In genomic region chr1:38334930-38335592, GRCh38 we compare ENCODE assay signal across 19 cellular contexts.
A peak's percentile ranks its signal among the peaks of the same experiment; 100 is the strongest.
DNase-seq lines count a peak whose midpoint lies in the region; ATAC-seq, FAIRE-seq and TF ChIP-seq lines count a peak whose summit lies in the region.
"Had no signal": no experiment of that assay in that cellular context is flagged by ENCODE, and none has a peak within 500 bp of the region (broad histone marks: within the 10 kb centered on the region; RNA-seq: fewer than 3 reads in every experiment).

No MANE protein-coding gene starts in this region.

- POLR2A ChIA-PET in H1 (lab: Charles Lee; ENCODE audit: partially characterized antibody) = no interaction called here

- no peak for TF ChIP-seq RAD21 in H1 (IDR thresholded peaks at IDR 0.05 in 1 of 2, conservative IDR thresholded peaks at IDR 0.05 in 1 of 2; ENCODE audit: low read depth in 2 of 2, low read length in 2 of 2)

- H2BK15ac ChIP-seq in H1 (ENCODE audit: low read length) = no peak overlapping the region

- H2AFZ ChIP-seq in H1 (ENCODE audit: low read length) = no peak overlapping the region

- no peak overlapping the region for H2BK120ac ChIP-seq in H1 (replicated peaks; ENCODE audit: low read depth, low read length)

- no peak overlapping the region for H3K27ac ChIP-seq in H1 (ENCODE audit: low read depth, low read length)

- H3K14ac ChIP-seq in H1 (ENCODE audit: insufficient read length) = no peak overlapping the region

- no peak for TF ChIP-seq EP300 in H1 (IDR thresholded peaks at IDR 0.05; ENCODE audit: borderline replicate concordance in 1 of 2, low read depth in 2 of 2, low read length in 2 of 2)

- no peak overlapping the region for H3K9ac ChIP-seq in H1 (replicated peaks in 1 of 4; ENCODE audit: extremely low read depth in 1 of 4, low read depth in 3 of 4, low read length in 3 of 4)

- H3K27me3 ChIP-seq in H1 (replicated peaks in 1 of 4; ENCODE audit: control insufficient read depth in 3 of 4, extremely low read depth in 1 of 4, insufficient read depth in 3 of 4, low read length in 3 of 4) = no peaks in the 10 kb centered on the region; a peak in 1 of 7 replicates

- no peaks in the 10 kb centered on the region for H3K79me2 ChIP-seq in H1 (ENCODE audit: control insufficient read depth in 1 of 2, insufficient read depth in 2 of 2, low read length in 2 of 2)

- no peaks in the 10 kb centered on the region for H3K79me1 ChIP-seq in H1 (ENCODE audit: low read depth, low read length)

- H3K4me2 ChIP-seq in H1 (ENCODE audit: insufficient read depth in 1 of 2, low read depth in 2 of 2, low read length in 2 of 2) = no peak overlapping the region

- no peaks in the 10 kb centered on the region for H3K36me3 ChIP-seq in H1 (ENCODE audit: control insufficient read depth in 2 of 4, insufficient read depth in 4 of 4, low read length in 3 of 4)

- no peaks in the 10 kb centered on the region for H4K20me1 ChIP-seq in H1 (replicated peaks in 1 of 2; ENCODE audit: control insufficient read depth in 1 of 2, insufficient read depth in 2 of 2, low read length in 2 of 2)

- 69% methylated on average over 5 of the region's 5 CpGs; no CpG with 5 or more reads in 1 of the 2 experiments for WGBS in H1 (ENCODE audit: extremely low coverage in 1 of 2, insufficient coverage in 1 of 2, insufficient read length in 1 of 2, insufficient replicate concordance in 2 of 2, low coverage in 1 of 2, low lambda C conversion rate in 2 of 2, missing lambda C conversion rate in 1 of 2), 2 experiments

- no peak for FAIRE-seq in H1 (lab: Jason Lieb, UNC)

- no peak for ATAC-seq in GM18517 (IDR thresholded peaks at IDR 0.05; ENCODE audit: unreplicated experiment)
- no peak for ATAC-seq in left colon
- ATAC-seq: esophagus mucosa, left ventricle myocardium superior, sciatic nerve had no signal

- no peak overlapping the region for H3K18ac ChIP-seq in H1 (ENCODE audit: extremely low read depth, low read length)

- H4K8ac ChIP-seq in H1 (ENCODE audit: extremely low read depth, insufficient read depth, low read length) = no peak overlapping the region

- no peak overlapping the region for H4K91ac ChIP-seq in H1 (replicated peaks; ENCODE audit: insufficient read length, low read length)

- no peaks in the 10 kb centered on the region; the same call in 1 of the 2 replicates for H3K23me2 ChIP-seq in H1 (ENCODE audit: low read depth, low read length)

- H4K5ac ChIP-seq in H1 (ENCODE audit: insufficient read length, low read depth, low read length) = no peak overlapping the region

- no peak overlapping the region for H3K23ac ChIP-seq in H1 (ENCODE audit: insufficient read length)

- no peak overlapping the region for H3K4ac ChIP-seq in H1 (replicated peaks; ENCODE audit: insufficient read length, low read depth, low read length)

- H3K9me3 ChIP-seq in H1 (ENCODE audit: insufficient read depth in 2 of 2, low read depth in 1 of 2, low read length in 1 of 2) = no peaks in the 10 kb centered on the region

- no peak overlapping the region for H3K56ac ChIP-seq in H1 (replicated peaks; ENCODE audit: insufficient read length, low read depth, low read length)

- peaks cover 2 to 11% (median 5%) of the 10 kb centered on the region in 4 experiments; a peak in 5 of 7 replicates for H3K4me1 ChIP-seq in H1 (replicated peaks in 1 of 4; ENCODE audit: control insufficient read depth in 3 of 4, insufficient read depth in 4 of 4, low read length in 3 of 4)

- CTCF ChIA-PET in H1 (lab: Charles Lee; ENCODE audit: partially characterized antibody) = no interaction called here

- H2AK5ac ChIP-seq in H1 (ENCODE audit: low read depth, low read length) = no peak overlapping the region

- no peak overlapping the region for H2BK5ac ChIP-seq in H1 (ENCODE audit: low read depth, low read length)

- no peak for TF ChIP-seq POLR2A in H1 (IDR thresholded peaks at IDR 0.05; ENCODE audit: control extremely low read depth in 1 of 2, low read depth in 2 of 2, low read length in 2 of 2)

- TF ChIP-seq CTCF in H1 (IDR thresholded peaks at IDR 0.05; ENCODE audit: control extremely low read depth in 1 of 3, insufficient read depth in 1 of 3, low read depth in 1 of 3, low read length in 3 of 3) = no peak

- H2BK20ac ChIP-seq in H1 (ENCODE audit: low read length) = peak overlapping the region; percentile 23; the same call in 1 of the 2 replicates

- intact Hi-C loops in left colon (cut with DNase I, micrococcal nuclease) = no loop called here

- no peak overlapping the region for H2BK12ac ChIP-seq in H1 (ENCODE audit: low read depth, low read length)

- no peak overlapping the region for H3K4me3 ChIP-seq in H1 (ENCODE audit: extremely low read depth in 1 of 4, insufficient read depth in 2 of 4, low read depth in 3 of 4, low read length in 4 of 4)

- DNase-seq in stimulated activated CD4-positive, alpha-beta T cell treated with anti-CD3 and anti-CD28 coated beads, Interleukin-15, amount 100 ng/mL, for 24 hours = peak; percentile 36
- no peak for DNase-seq in stimulated activated CD4-positive, alpha-beta T cell treated with anti-CD3 and anti-CD28 coated beads, Interleukin-4, amount 100 ng/mL, for 1 hour
- DNase-seq in NOMO-1 (lab: John Stamatoyannopoulos, UW; ENCODE audit: unreplicated experiment in 2 of 2) (peak; percentile 61 to 69), H1 (ENCODE audit: low read depth in 1 of 2, low spot score in 2 of 2) (no peak), superior temporal gyrus (ENCODE audit: extremely low spot score) (peak; percentile 42), left colon (no peak)
- no peak for DNase-seq in activated effector memory CD4-positive, alpha-beta T cell treated with anti-CD3 and anti-CD28 coated beads, Interleukin-2, amount 50 U/mL, for 16 hours
- DNase-seq: activated CD4-positive, CD25-positive, alpha-beta regulatory T cell treated with anti-CD3 and anti-CD28 coated beads, Interleukin-2, amount 50 U/mL, for 72 hours; amniotic stem cell; central memory CD4-positive, alpha-beta T cell; effector CD4-positive, alpha-beta T cell; H7; left ventricle myocardium superior; NCI-H2029; NCI-H446; SHP77 had no signal

TF ChIP-seq in H1, 55 proteins besides CTCF, POLR2A, EP300 and RAD21:
- TF ChIP-seq CTBP2 (IDR thresholded peaks at IDR 0.05; ENCODE audit: borderline replicate concordance, insufficient read depth, insufficient read length, low read length) (no peak), SRF (IDR thresholded peaks at IDR 0.05; ENCODE audit: low read depth, low read length) (no peak), HDAC2 (IDR thresholded peaks at IDR 0.05; ENCODE audit: borderline replicate concordance in 1 of 2, low read depth in 2 of 2, low read length in 2 of 2) (no peak), TBP (IDR thresholded peaks at IDR 0.05; ENCODE audit: low read depth, low read length) (no peak), RNF2 (IDR thresholded peaks at IDR 0.05; ENCODE audit: borderline replicate concordance, low read depth, low read length, missing control alignments, poor library complexity, severe bottlenecking) (no peak), KDM4A (IDR thresholded peaks at IDR 0.05; ENCODE audit: low read depth, low read length, severe bottlenecking) (no peak), GTF2F1 (IDR thresholded peaks at IDR 0.05; ENCODE audit: borderline replicate concordance, low read depth, low read length) (no peak), PHF8 (conservative IDR thresholded peaks at IDR 0.05; ENCODE audit: low read depth, low read length) (no peak), SP4 (IDR thresholded peaks at IDR 0.05; ENCODE audit: low read length) (no peak)
- TF ChIP-seq, protein P1, sequence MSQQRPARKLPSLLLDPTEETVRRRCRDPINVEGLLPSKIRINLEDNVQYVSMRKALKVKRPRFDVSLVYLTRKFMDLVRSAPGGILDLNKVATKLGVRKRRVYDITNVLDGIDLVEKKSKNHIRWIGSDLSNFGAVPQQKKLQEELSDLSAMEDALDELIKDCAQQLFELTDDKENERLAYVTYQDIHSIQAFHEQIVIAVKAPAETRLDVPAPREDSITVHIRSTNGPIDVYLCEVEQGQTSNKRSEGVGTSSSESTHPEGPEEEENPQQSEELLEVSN (IDR thresholded peaks at IDR 0.05) = no peak

Comparison
In these comparisons a context has a peak if more than half of its experiments do, and no peak if none do; other contexts are left out.
1. DNase-seq: peak in stimulated activated CD4-positive, alpha-beta T cell treated with anti-CD3 and anti-CD28 coated beads, Interleukin-15, amount 100 ng/mL, for 24 hours (single experiment), NOMO-1 (2 of 2) and superior temporal gyrus (single experiment); none in stimulated activated CD4-positive, alpha-beta T cell treated with anti-CD3 and anti-CD28 coated beads, Interleukin-4, amount 100 ng/mL, for 1 hour (single experiment), H1 (0 of 2), left colon (0 of 2) and activated effector memory CD4-positive, alpha-beta T cell treated with anti-CD3 and anti-CD28 coated beads, Interleukin-2, amount 50 U/mL, for 16 hours (single experiment).